ENCODE assay signal across 17 cellular contexts in the genomic region with DNA sequence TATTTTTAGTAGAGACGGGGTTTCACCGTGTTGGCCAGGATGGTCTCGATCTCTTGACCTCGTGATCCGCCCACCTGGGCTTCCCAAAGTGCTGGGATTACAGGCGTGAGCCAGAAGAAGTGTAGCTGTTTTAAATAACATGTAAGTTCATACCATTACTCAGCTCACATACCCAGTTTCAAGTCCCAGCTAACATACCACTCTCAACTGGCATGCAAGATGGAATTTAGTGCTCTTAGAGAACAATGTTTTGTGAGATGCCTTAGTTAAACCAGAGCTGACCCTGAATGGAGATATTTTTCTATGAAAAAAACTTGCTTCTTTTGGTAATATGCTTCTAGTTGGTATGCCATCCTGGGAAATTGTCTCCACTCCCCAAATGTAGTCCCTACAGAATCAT. TPM values are rescaled to one million over a fixed set of nuclear protein-coding genes. Genes with fewer than 3 reads are reported as not detected.
DNase-seq lines count a peak whose midpoint lies in the region; ATAC-seq and TF ChIP-seq lines count a peak whose summit lies in the region.
"Had no signal": no experiment of that assay in that cellular context is flagged by ENCODE, and none has a peak within 500 bp of the region (broad histone marks: within the 10 kb centered on the region; RNA-seq: fewer than 3 reads in every experiment).

No MANE protein-coding gene starts in this region.

- peaks cover 7 to 33% (median 29%) of the 10 kb centered on the region in 3 experiments; a peak in 6 of 7 replicates for H3K36me3 Mint-ChIP-seq in H9 (ENCODE audit: insufficient read depth in 1 of 3, low read depth in 3 of 3)
- peaks cover 37% of the 10 kb centered on the region for H3K36me3 Mint-ChIP-seq in activated CD4-positive, alpha-beta T cell treated with anti-CD3 and anti-CD28 coated beads, Interleukin-2, amount 10 ng/mL, durations not matched to agents 7 days and 5 days (ENCODE audit: low read depth)

- H4K5ac ChIP-seq in H9 (ENCODE audit: insufficient read length, low read depth, low read length): no peak overlapping the region

- no peak overlapping the region for H3K4me3 Mint-ChIP-seq in H9
- no peak overlapping the region for H3K4me3 Mint-ChIP-seq in activated CD4-positive, alpha-beta T cell treated with anti-CD3 and anti-CD28 coated beads, Interleukin-2, amount 10 ng/mL, durations not matched to agents 7 days and 5 days
- H3K4me3 Mint-ChIP-seq: CD4-positive, alpha-beta memory T cell had no signal

- H3K14ac ChIP-seq in H9 (ENCODE audit: insufficient read depth, low read length): no peak overlapping the region

- H3K9ac ChIP-seq in H9 (ENCODE audit: extremely low read depth, insufficient read length, low read length): no peak overlapping the region

- no peaks in the 10 kb centered on the region for H3K79me1 ChIP-seq in H9 (ENCODE audit: insufficient read depth, low read depth, low read length, poor library complexity, severe bottlenecking)

- no peak overlapping the region for H4K8ac ChIP-seq in H9 (replicated peaks; ENCODE audit: insufficient read length, low read depth, low read length)

- no peak overlapping the region for H2BK5ac ChIP-seq in H9 (ENCODE audit: insufficient read length, low read length)

- intact Hi-C loops in left ventricle myocardium inferior (cut with micrococcal nuclease): loop anchor here (10.0 kb wide), 2 partner anchors 79 to 259 kb away; no protein-coding TSS in a partner anchor
- intact Hi-C loops in heart left ventricle (cut with DNase I): loop anchor here in 7 of 10 donors (5.0 to 10.0 kb wide), 8 partner anchors 189 to 669 kb away; a partner anchor contains a TSS

- no peak overlapping the region for H3K4me3 ChIP-seq in left ventricle myocardium inferior
- no peak overlapping the region for H3K4me3 ChIP-seq in heart left ventricle
- no peak overlapping the region for H3K4me3 ChIP-seq in choroid plexus epithelial cell (ENCODE audit: low read depth, low read length)
- H3K4me3 ChIP-seq in neutrophil (ENCODE audit: low read depth in 1 of 2, low read length in 1 of 2): no peak overlapping the region
- H3K4me3 ChIP-seq: HAP-1 had no signal

- H3K36me3 ChIP-seq in left ventricle myocardium inferior: peaks cover 75% of the 10 kb centered on the region
- H3K36me3 ChIP-seq in heart left ventricle: peaks cover 0 to 86% (median 61%) of the 10 kb centered on the region in 9 donors
- peaks cover 91% of the 10 kb centered on the region for H3K36me3 ChIP-seq in neutrophil

- POLR2A ChIA-PET in activated CD4-positive, alpha-beta T cell treated with anti-CD3 and anti-CD28 coated beads, Interleukin-2, amount 10 ng/mL, durations not matched to agents 7 days and 5 days (lab: Charles Lee): no interaction called here

- TF ChIP-seq POLR2A in heart left ventricle (IDR thresholded peaks at IDR 0.05): no peak

- no peak overlapping the region for H2AK5ac ChIP-seq in H9 (ENCODE audit: insufficient read length, low read length)

- H3K27ac ChIP-seq in left ventricle myocardium inferior (replicated peaks) (peak overlapping the region; percentile 87), heart left ventricle (peak overlapping the region in 5 of 12 donors; percentile 4 to 31 (median 15)), neutrophil (peak overlapping the region; percentile 18), H9 (ENCODE audit: insufficient read length, low read depth, low read length) (no peak overlapping the region)
- H3K27ac ChIP-seq: C4-2B, HL-60 had no signal

- H3K9me3 ChIP-seq in left ventricle myocardium inferior (replicated peaks) (no peaks in the 10 kb centered on the region), heart left ventricle (no peaks in the 10 kb centered on the region), neutrophil (no peaks in the 10 kb centered on the region), H9 (ENCODE audit: control insufficient read depth, low read depth, low read length) (no peaks in the 10 kb centered on the region)
- H3K9me3 ChIP-seq: BE2C, HAP-1 had no signal

- H3K23me2 ChIP-seq in H9 (ENCODE audit: insufficient read length, low read depth, low read length, poor library complexity, severe bottlenecking): no peaks in the 10 kb centered on the region

- H4K20me1 ChIP-seq in H9 (ENCODE audit: control insufficient read depth, insufficient read depth, insufficient read length): no peaks in the 10 kb centered on the region

- H3K27me3 ChIP-seq in left ventricle myocardium inferior (ENCODE audit: low read depth) (no peaks in the 10 kb centered on the region), heart left ventricle (no peaks in the 10 kb centered on the region), neutrophil (no peaks in the 10 kb centered on the region), H9 (ENCODE audit: insufficient read depth, low read length) (no peaks in the 10 kb centered on the region)
- H3K27me3 ChIP-seq: BE2C had no signal

- no peak overlapping the region for H3K4me2 ChIP-seq in H9 (ENCODE audit: insufficient read depth, insufficient read length, low read length)

- TF ChIP-seq CTCF in left ventricle myocardium inferior (IDR thresholded peaks at IDR 0.05; ENCODE audit: borderline replicate concordance) (no peak), heart left ventricle (IDR thresholded peaks at IDR 0.05) (no peak), choroid plexus epithelial cell (conservative IDR thresholded peaks at IDR 0.05; ENCODE audit: low read depth, low read length) (no peak), neutrophil (IDR thresholded peaks at IDR 0.05) (no peak), H9 (conservative IDR thresholded peaks at IDR 0.05) (no peak)

- no peak for DNase-seq in left ventricle myocardium inferior
- no peak for DNase-seq in heart left ventricle
- peak; percentile 13 for DNase-seq in choroid plexus epithelial cell (ENCODE audit: low read depth)
- DNase-seq in H9: no peak
- DNase-seq in activated CD4-positive, alpha-beta T cell treated with anti-CD3 and anti-CD28 coated beads, Interleukin-2, amount 10 ng/mL, durations not matched to agents 7 days and 5 days: no peak
- no peak for DNase-seq in NOMO-1 treated with DMSO at 0.1 percent for 48 hours (lab: John Stamatoyannopoulos, UW; ENCODE audit: unreplicated experiment)
- DNase-seq: 8988T; ACHN; BE2C; CD4-positive, alpha-beta memory T cell; DMS79; EL; GOT3 had no signal

- peaks cover 55% of the 10 kb centered on the region for H3K4me1 ChIP-seq in left ventricle myocardium inferior
- peaks cover 0 to 37% (median 22%) of the 10 kb centered on the region in 12 donors for H3K4me1 ChIP-seq in heart left ventricle
- H3K4me1 ChIP-seq in neutrophil (ENCODE audit: control insufficient read depth in 1 of 2, insufficient read depth in 1 of 2, low read depth in 1 of 2, low read length in 1 of 2): no peaks in the 10 kb centered on the region
- H3K4me1 ChIP-seq in H9 (ENCODE audit: insufficient read depth, low read length): no peaks in the 10 kb centered on the region
- H3K4me1 ChIP-seq: HAP-1 had no signal

- H3K79me2 ChIP-seq in H9 (ENCODE audit: insufficient read depth, low read length): no peaks in the 10 kb centered on the region

- H2AFZ ChIP-seq in H9 (ENCODE audit: low read length): no peak overlapping the region

- no peak overlapping the region for H2BK20ac ChIP-seq in H9 (ENCODE audit: low read depth, low read length, poor library complexity, severe bottlenecking)

- no peak overlapping the region for H4K91ac ChIP-seq in H9 (ENCODE audit: insufficient read length, low read depth, low read length)

- no peak overlapping the region for H2BK120ac ChIP-seq in H9 (ENCODE audit: low read depth, low read length, poor library complexity, severe bottlenecking)

- 93 to 97% (median 95%) methylated on average over 6 of the region's 6 CpGs for WGBS in heart left ventricle, 4 donors
- WGBS in H9 (ENCODE audit: extremely low coverage, insufficient read length, low lambda C conversion rate): no CpG with 5 or more reads among the region's 6 CpGs

- no peak for ATAC-seq in heart left ventricle

- no peaks in the 10 kb centered on the region for H3K4me1 Mint-ChIP-seq in H9
- H3K4me1 Mint-ChIP-seq in activated CD4-positive, alpha-beta T cell treated with anti-CD3 and anti-CD28 coated beads, Interleukin-2, amount 10 ng/mL, durations not matched to agents 7 days and 5 days: no peaks in the 10 kb centered on the region
- H3K4me1 Mint-ChIP-seq: CD4-positive, alpha-beta memory T cell had no signal

- H2BK12ac ChIP-seq in H9 (ENCODE audit: insufficient read length, low read depth, low read length): no peak overlapping the region

- H3K9me3 Mint-ChIP-seq in H9: no peaks in the 10 kb centered on the region
- no peaks in the 10 kb centered on the region for H3K9me3 Mint-ChIP-seq in activated CD4-positive, alpha-beta T cell treated with anti-CD3 and anti-CD28 coated beads, Interleukin-2, amount 10 ng/mL, durations not matched to agents 7 days and 5 days
- H3K9me3 Mint-ChIP-seq: CD4-positive, alpha-beta memory T cell had no signal

- no peak overlapping the region for H3T11ph ChIP-seq in H9 (ENCODE audit: low read length)

- no peak overlapping the region for H3K23ac ChIP-seq in H9 (ENCODE audit: insufficient read length, low read depth, low read length)

- no peak overlapping the region for H3K4ac ChIP-seq in H9 (ENCODE audit: low read depth, low read length)

- no peak overlapping the region for H3K56ac ChIP-seq in H9 (ENCODE audit: insufficient read length, low read depth, low read length)

- no peak overlapping the region for H2BK15ac ChIP-seq in H9 (ENCODE audit: low read depth, low read length)

- CTCF ChIA-PET in activated CD4-positive, alpha-beta T cell treated with anti-CD3 and anti-CD28 coated beads, Interleukin-2, amount 10 ng/mL, durations not matched to agents 7 days and 5 days (lab: Charles Lee): no interaction called here

- H3K27me3 Mint-ChIP-seq in H9 (ENCODE audit: low read depth): no peaks in the 10 kb centered on the region
- H3K27me3 Mint-ChIP-seq in activated CD4-positive, alpha-beta T cell treated with anti-CD3 and anti-CD28 coated beads, Interleukin-2, amount 10 ng/mL, durations not matched to agents 7 days and 5 days: no peaks in the 10 kb centered on the region
- H3K27me3 Mint-ChIP-seq: CD4-positive, alpha-beta memory T cell had no signal

- no peak overlapping the region for H3K18ac ChIP-seq in H9 (ENCODE audit: insufficient read length, low read depth, low read length)

- H3K27ac Mint-ChIP-seq in H9: no peak overlapping the region
- no peak overlapping the region for H3K27ac Mint-ChIP-seq in activated CD4-positive, alpha-beta T cell treated with anti-CD3 and anti-CD28 coated beads, Interleukin-2, amount 10 ng/mL, durations not matched to agents 7 days and 5 days

RNA-seq across cellular contexts. Expression of a gene that starts 37.3 kb away (rescaled TPM):
- total RNA-seq in left ventricle myocardium inferior: 56.9 TPM
- 10 to 100 TPM; 41.3 to 98.4 (median 60.8) TPM for total RNA-seq in heart left ventricle
- polyA plus RNA-seq in heart left ventricle: 10 to 100 TPM; 21.4 to 38.6 TPM
- 27.6 TPM in 2 replicates for total RNA-seq in H9 (2021)
- 10 to 100 TPM; 34.4 to 34.8 TPM for total RNA-seq in activated CD4-positive, alpha-beta T cell treated with anti-CD3 and anti-CD28 coated beads, Interleukin-2, amount 10 ng/mL, durations not matched to agents 7 days and 5 days
